Comparison of ENCODE assay signal across 13 cellular contexts in the genomic region with DNA sequence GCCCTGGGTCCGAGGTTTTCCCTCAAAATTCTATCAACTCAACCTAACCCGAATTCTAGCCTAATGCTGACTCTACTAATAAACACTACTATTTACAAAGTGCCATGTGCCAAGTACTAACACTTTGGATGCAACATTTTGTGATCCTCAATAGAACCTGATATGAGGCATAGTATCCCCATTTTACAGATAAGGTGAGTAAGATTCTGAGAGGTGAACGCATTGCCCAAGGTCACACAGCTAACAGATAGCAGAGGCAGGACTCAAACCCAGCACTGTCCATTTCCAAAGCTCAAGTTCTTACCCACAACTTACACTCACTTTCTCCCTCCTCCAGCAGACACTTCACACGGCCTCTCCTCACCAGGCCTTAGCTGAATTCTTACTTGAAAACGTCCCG. TPM values are rescaled to one million over a fixed set of nuclear protein-coding genes. Genes with fewer than 3 reads are reported as not detected.
A peak's percentile ranks its signal among the peaks of the same experiment; 100 is the strongest.
DNase-seq lines count a peak whose midpoint lies in the region; ATAC-seq, FAIRE-seq and TF ChIP-seq lines count a peak whose summit lies in the region.
"Had no signal": no experiment of that assay in that cellular context is flagged by ENCODE, and none has a peak within 500 bp of the region (broad histone marks: within the 10 kb centered on the region; RNA-seq: fewer than 3 reads in every experiment).

No MANE protein-coding gene starts in this region.

- H4K8ac ChIP-seq in H1 (ENCODE audit: extremely low read depth, insufficient read depth, low read length) (no peak overlapping the region), trophoblast cell (ENCODE audit: low read depth, low read length) (no peak overlapping the region)

- no peak overlapping the region for H4K5ac ChIP-seq in H1 (ENCODE audit: insufficient read length, low read depth, low read length)

- no peaks in the 10 kb centered on the region for H3K36me3 Mint-ChIP-seq in activated CD8-positive, alpha-beta T cell treated with anti-CD3 and anti-CD28 coated beads for 36 hours (ENCODE audit: low read depth)
- H3K36me3 Mint-ChIP-seq: CD14-positive monocyte; CD8-positive, alpha-beta memory T cell had no signal

- H4K91ac ChIP-seq in H1 (replicated peaks; ENCODE audit: insufficient read length, low read length), result no peak overlapping the region
- H4K91ac ChIP-seq in trophoblast cell (ENCODE audit: low read depth, low read length), result peak overlapping the region; percentile 52

- H3K56ac ChIP-seq in H1 (replicated peaks; ENCODE audit: insufficient read length, low read depth, low read length), result no peak overlapping the region

- no peak overlapping the region for H3K14ac ChIP-seq in H1 (ENCODE audit: insufficient read length)
- H3K14ac ChIP-seq in trophoblast cell (ENCODE audit: low read length), result no peak overlapping the region

- peaks cover 33% of the 10 kb centered on the region for H3K27me3 Mint-ChIP-seq in activated CD8-positive, alpha-beta T cell treated with anti-CD3 and anti-CD28 coated beads for 36 hours

- no peaks in the 10 kb centered on the region for H3K9me3 ChIP-seq in HUES48 (ENCODE audit: control insufficient read depth, insufficient read depth, low read length)
- no peaks in the 10 kb centered on the region for H3K9me3 ChIP-seq in adrenal gland (replicated peaks in 1 of 3)
- H3K9me3 ChIP-seq in H1 (ENCODE audit: insufficient read depth in 2 of 2, low read depth in 1 of 2, low read length in 1 of 2), result no peaks in the 10 kb centered on the region
- H3K9me3 ChIP-seq in trophoblast cell (ENCODE audit: insufficient read depth, low read depth, low read length), result peaks cover 2% of the 10 kb centered on the region
- H3K9me3 ChIP-seq in heart left ventricle, result no peaks in the 10 kb centered on the region

- POLR2A ChIA-PET in H1 (lab: Charles Lee; ENCODE audit: partially characterized antibody), result interaction anchor here (0.9 to 5.2 kb wide), 4 partner anchors 13 to 106 kb away, joined by 3 to 30 read pairs (median 8); a partner anchor contains a TSS
- POLR2A ChIA-PET in activated CD8-positive, alpha-beta T cell treated with anti-CD3 and anti-CD28 coated beads for 36 hours (lab: Charles Lee), result interaction anchor here (1.0 to 1.4 kb wide), 2 partner anchors 71 to 107 kb away, joined by 3 read pairs; no protein-coding TSS in a partner anchor

- H3K9me3 Mint-ChIP-seq in activated CD8-positive, alpha-beta T cell treated with anti-CD3 and anti-CD28 coated beads for 36 hours, result no peaks in the 10 kb centered on the region
- H3K9me3 Mint-ChIP-seq: CD8-positive, alpha-beta memory T cell had no signal

- no peak overlapping the region for H3K9ac ChIP-seq in HUES48 (ENCODE audit: low read depth, low read length)
- no peak overlapping the region for H3K9ac ChIP-seq in H1 (replicated peaks in 1 of 4; ENCODE audit: extremely low read depth in 1 of 4, low read depth in 3 of 4, low read length in 3 of 4)
- H3K9ac ChIP-seq in trophoblast cell (ENCODE audit: low read length), result no peak overlapping the region

- H2BK120ac ChIP-seq in H1 (replicated peaks; ENCODE audit: low read depth, low read length) (no peak overlapping the region), trophoblast cell (ENCODE audit: insufficient read depth, low read length, poor library complexity) (peak overlapping the region; percentile 12)

- no peaks in the 10 kb centered on the region for H4K20me1 ChIP-seq in H1 (replicated peaks in 1 of 2; ENCODE audit: control insufficient read depth in 1 of 2, insufficient read depth in 2 of 2, low read length in 2 of 2)

- H3K4me3 ChIP-seq in HUES48 (ENCODE audit: low read depth, low read length), result no peak overlapping the region
- H3K4me3 ChIP-seq in adrenal gland, result no peak overlapping the region
- no peak overlapping the region for H3K4me3 ChIP-seq in H1 (ENCODE audit: extremely low read depth in 1 of 4, insufficient read depth in 2 of 4, low read depth in 3 of 4, low read length in 4 of 4)
- no peak overlapping the region for H3K4me3 ChIP-seq in trophoblast cell (ENCODE audit: low read depth, low read length)
- H3K4me3 ChIP-seq in heart left ventricle, result no peak overlapping the region

- H3K27ac Mint-ChIP-seq in activated CD8-positive, alpha-beta T cell treated with anti-CD3 and anti-CD28 coated beads for 36 hours, result no peak overlapping the region
- H3K27ac Mint-ChIP-seq: CD14-positive monocyte had no signal

- no peak overlapping the region for H3K23ac ChIP-seq in H1 (ENCODE audit: insufficient read length)
- no peak overlapping the region for H3K23ac ChIP-seq in trophoblast cell (ENCODE audit: low read length)

- no peak overlapping the region for H3K18ac ChIP-seq in H1 (ENCODE audit: extremely low read depth, low read length)
- H3K18ac ChIP-seq in trophoblast cell (ENCODE audit: low read length), result no peak overlapping the region

- no peak for TF ChIP-seq EP300 in H1 (IDR thresholded peaks at IDR 0.05; ENCODE audit: borderline replicate concordance in 1 of 2, low read depth in 2 of 2, low read length in 2 of 2)

- H3K4me1 Mint-ChIP-seq in activated CD8-positive, alpha-beta T cell treated with anti-CD3 and anti-CD28 coated beads for 36 hours (ENCODE audit: low read depth), result no peaks in the 10 kb centered on the region

- H3K23me2 ChIP-seq in H1 (ENCODE audit: low read depth, low read length), result no peaks in the 10 kb centered on the region; the same call in 1 of the 2 replicates

- peak overlapping the region; percentile 2; the same call in 1 of the 2 replicates for H2BK20ac ChIP-seq in H1 (ENCODE audit: low read length)

- TF ChIP-seq CTCF in adrenal gland (IDR thresholded peaks at IDR 0.05) (no peak), H1 (IDR thresholded peaks at IDR 0.05; ENCODE audit: control extremely low read depth in 1 of 3, insufficient read depth in 1 of 3, low read depth in 1 of 3, low read length in 3 of 3) (no peak), heart left ventricle (IDR thresholded peaks at IDR 0.05) (no peak)
- no peak for TF ChIP-seq CTCF in activated CD8-positive, alpha-beta T cell treated with anti-CD3 and anti-CD28 coated beads for 36 hours (IDR thresholded peaks at IDR 0.05)

- FAIRE-seq in H1 (lab: Jason Lieb, UNC), result no peak
- FAIRE-seq: H54 had no signal

- no peaks in the 10 kb centered on the region; the same call in 1 of the 2 replicates for H3K27me3 ChIP-seq in HUES48 (ENCODE audit: control insufficient read depth, insufficient read depth, low read length)
- no peaks in the 10 kb centered on the region for H3K27me3 ChIP-seq in adrenal gland
- H3K27me3 ChIP-seq in H1 (replicated peaks in 1 of 4; ENCODE audit: control insufficient read depth in 3 of 4, extremely low read depth in 1 of 4, insufficient read depth in 3 of 4, low read length in 3 of 4), result peaks cover 0 to 13% (median 4%) of the 10 kb centered on the region in 4 experiments; a peak in 2 of 7 replicates
- H3K27me3 ChIP-seq in trophoblast cell (ENCODE audit: insufficient read depth, low read length), result no peaks in the 10 kb centered on the region
- peaks cover 0 to 22% (median 0%) of the 10 kb centered on the region in 9 donors for H3K27me3 ChIP-seq in heart left ventricle

- H3K79me1 ChIP-seq in H1 (ENCODE audit: low read depth, low read length), result no peaks in the 10 kb centered on the region
- H3K79me1 ChIP-seq in trophoblast cell (ENCODE audit: low read length), result peaks cover 5% of the 10 kb centered on the region

- H2AFZ ChIP-seq in H1 (ENCODE audit: low read length) (no peak overlapping the region), trophoblast cell (ENCODE audit: insufficient read depth, low read length, poor library complexity) (no peak overlapping the region)

- no peak overlapping the region for H2BK15ac ChIP-seq in H1 (ENCODE audit: low read length)

- no peak overlapping the region for H3K4me3 Mint-ChIP-seq in activated CD8-positive, alpha-beta T cell treated with anti-CD3 and anti-CD28 coated beads for 36 hours
- H3K4me3 Mint-ChIP-seq: CD8-positive, alpha-beta memory T cell had no signal

- ATAC-seq in activated CD8-positive, alpha-beta T cell treated with anti-CD3 and anti-CD28 coated beads for 36 hours, result no peak
- no peak for ATAC-seq in heart left ventricle

- peaks cover 37% of the 10 kb centered on the region for H3K4me1 ChIP-seq in HUES48 (ENCODE audit: control insufficient read depth, insufficient read depth, low read length)
- H3K4me1 ChIP-seq in adrenal gland (replicated peaks in 1 of 2), result peaks cover 33 to 49% of the 10 kb centered on the region in 2 donors
- H3K4me1 ChIP-seq in H1 (replicated peaks in 1 of 4; ENCODE audit: control insufficient read depth in 3 of 4, insufficient read depth in 4 of 4, low read length in 3 of 4), result peaks cover 13 to 39% (median 19%) of the 10 kb centered on the region in 4 experiments
- H3K4me1 ChIP-seq in trophoblast cell (ENCODE audit: control insufficient read depth in 1 of 2, insufficient read depth in 2 of 2, low read length in 2 of 2), result peaks cover 13 to 17% of the 10 kb centered on the region in 2 experiments
- peaks cover 3 to 37% (median 16%) of the 10 kb centered on the region in 12 donors for H3K4me1 ChIP-seq in heart left ventricle

- H3K27ac ChIP-seq in HUES48 (ENCODE audit: low read depth, low read length) (peak overlapping the region; percentile 51), adrenal gland (peak overlapping the region in 4 of 5 donors; percentile 5 to 89 (median 67)), H1 (ENCODE audit: low read depth, low read length) (no peak overlapping the region), trophoblast cell (ENCODE audit: low read depth, low read length) (no peak overlapping the region), heart left ventricle (peak overlapping the region in 1 of 12 donors; percentile 24)

- intact Hi-C loops in adrenal gland (cut with DNase I) (loop anchor here (2.0 to 5.0 kb wide), 2 partner anchors 107 to 109 kb away; no protein-coding TSS in a partner anchor), heart left ventricle (cut with DNase I) (loop anchor here in 2 of 10 donors (5.0 kb wide), 2 partner anchors 44 to 49 kb away; no protein-coding TSS in a partner anchor)
- intact Hi-C loops in activated CD8-positive, alpha-beta T cell treated with anti-CD3 and anti-CD28 coated beads for 36 hours (cut with micrococcal nuclease), result no loop called here

- TF ChIP-seq POLR2A in adrenal gland (IDR thresholded peaks at IDR 0.05) (no peak), H1 (IDR thresholded peaks at IDR 0.05; ENCODE audit: control extremely low read depth in 1 of 2, low read depth in 2 of 2, low read length in 2 of 2) (no peak), heart left ventricle (IDR thresholded peaks at IDR 0.05) (no peak)

- H2BK5ac ChIP-seq in H1 (ENCODE audit: low read depth, low read length) (no peak overlapping the region; the same call in 1 of the 2 replicates), trophoblast cell (ENCODE audit: low read depth, low read length, poor library complexity) (no peak overlapping the region)

- H4K12ac ChIP-seq in trophoblast cell (ENCODE audit: low read depth, low read length), result no peak overlapping the region

- H2AK5ac ChIP-seq in H1 (ENCODE audit: low read depth, low read length) (no peak overlapping the region), trophoblast cell (ENCODE audit: low read length) (no peak overlapping the region)

- H3K4ac ChIP-seq in H1 (replicated peaks; ENCODE audit: insufficient read length, low read depth, low read length) (peak overlapping the region; percentile 29), trophoblast cell (ENCODE audit: low read depth, low read length) (no peak overlapping the region)

- TF ChIP-seq RAD21 in H1 (IDR thresholded peaks at IDR 0.05 in 1 of 2, conservative IDR thresholded peaks at IDR 0.05 in 1 of 2; ENCODE audit: low read depth in 2 of 2, low read length in 2 of 2), result no peak

- CTCF ChIA-PET in H1 (lab: Charles Lee; ENCODE audit: partially characterized antibody), result interaction anchor here (1.2 to 38.1 kb wide), 19 partner anchors 9 to 118 kb away, joined by 3 to 1519 read pairs (median 41); a partner anchor contains a TSS
- CTCF ChIA-PET in activated CD8-positive, alpha-beta T cell treated with anti-CD3 and anti-CD28 coated beads for 36 hours (lab: Charles Lee), result interaction anchor here (0.8 to 10.6 kb wide), 10 partner anchors 15 to 128 kb away, joined by 3 to 216 read pairs (median 18); a partner anchor contains a TSS

- no peak for DNase-seq in adrenal gland
- no peak for DNase-seq in H1 (ENCODE audit: low read depth in 1 of 2, low spot score in 2 of 2)
- no peak for DNase-seq in trophoblast cell
- DNase-seq in LoVo (ENCODE audit: low spot score), result no peak
- no peak for DNase-seq in activated CD8-positive, alpha-beta T cell treated with anti-CD3 and anti-CD28 coated beads for 36 hours
- no peak for DNase-seq in heart left ventricle
- DNase-seq: CD8-positive, alpha-beta memory T cell; DMS53; GF-D8 had no signal

- no peaks in the 10 kb centered on the region for H3K36me3 ChIP-seq in HUES48 (ENCODE audit: control insufficient read depth, insufficient read depth, low read length)
- no peaks in the 10 kb centered on the region for H3K36me3 ChIP-seq in adrenal gland (replicated peaks in 1 of 2)
- no peaks in the 10 kb centered on the region for H3K36me3 ChIP-seq in H1 (ENCODE audit: control insufficient read depth in 2 of 4, insufficient read depth in 4 of 4, low read length in 3 of 4)
- no peaks in the 10 kb centered on the region for H3K36me3 ChIP-seq in trophoblast cell (ENCODE audit: control insufficient read depth in 1 of 2, insufficient read depth in 2 of 2, low read length in 2 of 2)
- no peaks in the 10 kb centered on the region for H3K36me3 ChIP-seq in heart left ventricle

- H3K4me2 ChIP-seq in H1 (ENCODE audit: insufficient read depth in 1 of 2, low read depth in 2 of 2, low read length in 2 of 2) (no peak overlapping the region), trophoblast cell (ENCODE audit: low read length) (no peak overlapping the region)

- H3K79me2 ChIP-seq in H1 (ENCODE audit: control insufficient read depth in 1 of 2, insufficient read depth in 2 of 2, low read length in 2 of 2) (no peaks in the 10 kb centered on the region), trophoblast cell (ENCODE audit: control insufficient read depth, insufficient read depth, low read length, poor library complexity) (no peaks in the 10 kb centered on the region)

- no peak overlapping the region for H2BK12ac ChIP-seq in H1 (ENCODE audit: low read depth, low read length)
- H2BK12ac ChIP-seq in trophoblast cell (ENCODE audit: low read length), result no peak overlapping the region

- WGBS in adrenal gland, 4 donors, result 69 to 76% (median 72%) methylated on average over 6 of the region's 6 CpGs
- 64% methylated on average over 6 of the region's 6 CpGs; no CpG with 5 or more reads in 1 of the 2 experiments for WGBS in H1 (ENCODE audit: extremely low coverage in 1 of 2, insufficient coverage in 1 of 2, insufficient read length in 1 of 2, insufficient replicate concordance in 2 of 2, low coverage in 1 of 2, low lambda C conversion rate in 2 of 2, missing lambda C conversion rate in 1 of 2), 2 experiments
- no CpG with 5 or more reads among the region's 6 CpGs for WGBS in trophoblast cell (ENCODE audit: extremely low coverage, insufficient coverage, insufficient read length)
- WGBS in heart left ventricle, 4 donors, result 89 to 95% (median 94%) methylated on average over 6 of the region's 6 CpGs

RNA-seq across cellular contexts. Expression of a gene that starts 46.0 kb away (rescaled TPM):
- total RNA-seq in adrenal gland (100 to 1,000 TPM in 5 of 8 donors, 10 to 100 TPM in 3; 24.0 to 176 (median 130) TPM), heart left ventricle (100 to 1,000 TPM in 1 of 9 donors, 10 to 100 TPM in 7, 1 to 10 TPM in 1; 9.4 to 260 (median 14.3) TPM)
- polyA plus RNA-seq in adrenal gland (100 to 1,000 TPM in 1 of 3 donors, 10 to 100 TPM in 2; 85.9 to 177 (median 97.1) TPM), H1 (2011; rRNA removed) (0.77 and 1.4 TPM in 2 replicates), heart left ventricle (10 to 100 TPM in 1 of 2 donors, 1 to 10 TPM in 1; 6.9 to 28.7 TPM)
- total RNA-seq in H1 (2021; fragmentation: NEBNext Ultra II Directional; extraction: Animal tissue kit (Norgen Biotek cat#: 25700)), result 0.37 and 0.52 TPM in 2 replicates
- polyA plus RNA-seq in H1 (2011; cell fraction: cytosol; rRNA removed), result 0.83 TPM
- 0.46 TPM for polyA plus RNA-seq in H1 (2011; cell fraction: nucleus; rRNA removed)
- 0.39 to 0.60 TPM (median 0.52 TPM) in 3 of 4 replicates, not detected in the other for polyA plus RNA-seq in H1 (2012, experiment 1 of 2)
- 0.18 TPM for polyA plus RNA-seq in H1 (2012, experiment 2 of 2)
- 0.57 TPM for polyA plus RNA-seq in H1 (2013, experiment 1 of 2)
- polyA plus RNA-seq in H1 (2013, experiment 2 of 2), result 0.99 TPM
- polyA minus RNA-seq in H1 (2011; rRNA and poly(A)+ RNA removed), result 1.0 and 1.1 TPM in 2 replicates
- polyA minus RNA-seq in H1 (2011; cell fraction: cytosol; rRNA and poly(A)+ RNA removed), result not detected
- polyA minus RNA-seq in H1 (2011; cell fraction: nucleus; rRNA and poly(A)+ RNA removed), result 0.30 TPM
- 0.30 and 0.33 TPM in 2 replicates for polyA plus RNA-seq in trophoblast cell (2013)
- total RNA-seq in activated CD8-positive, alpha-beta T cell treated with anti-CD3 and anti-CD28 coated beads for 36 hours, result 100 to 1,000 TPM; 229 to 237 TPM
- total RNA-seq: A673 had no signal

Comparison
In these comparisons a context has a peak if more than half of its experiments do, and no peak if none do; other contexts are left out.
1. H3K27ac ChIP-seq: peak in HUES48 (single experiment) and adrenal gland (4 of 5); none in H1 (single experiment) and trophoblast cell (single experiment).